34 cellular contexts compared by ENCODE assay signal in the genomic region with DNA sequence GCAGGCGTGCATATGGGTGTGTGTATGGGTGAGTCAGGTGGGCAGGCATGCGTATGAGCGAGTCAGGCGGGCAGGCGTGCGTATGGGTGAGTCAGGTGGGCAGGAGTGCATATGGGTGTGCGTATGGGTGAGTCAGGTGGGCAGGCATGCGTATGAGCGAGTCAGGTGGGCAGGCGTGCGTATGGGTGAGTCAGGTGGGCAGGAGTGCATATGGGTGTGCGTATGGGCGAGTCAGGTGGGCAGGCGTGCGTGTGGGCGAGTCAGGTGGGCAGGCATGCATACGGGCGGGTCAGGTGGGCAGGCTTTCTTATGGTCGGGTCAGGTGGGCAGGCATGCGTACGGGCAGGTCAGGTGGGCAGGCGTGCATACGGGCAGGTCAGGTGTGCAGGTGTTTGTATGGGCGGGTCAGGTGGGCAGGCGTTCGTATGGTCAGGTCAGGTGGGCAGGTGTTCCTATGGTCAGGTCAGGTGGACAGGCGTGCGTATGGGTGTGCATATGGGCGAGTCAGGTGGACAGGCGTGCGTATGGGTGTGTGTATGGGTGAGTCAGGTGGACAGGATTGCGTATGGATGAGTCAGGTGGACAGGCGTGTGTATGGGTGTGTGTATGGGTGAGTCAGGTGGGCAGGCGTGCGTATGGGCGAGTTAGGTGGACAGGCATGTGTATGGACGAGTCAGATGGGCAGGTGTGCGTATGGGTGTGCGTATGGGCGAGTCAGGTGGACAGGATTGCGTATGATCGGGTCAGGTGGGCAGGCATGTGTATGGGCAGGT. TPM values are rescaled to one million over a fixed set of nuclear protein-coding genes. Genes with fewer than 3 reads are reported as not detected.
DNase-seq lines count a peak whose midpoint lies in the region; ATAC-seq and TF ChIP-seq lines count a peak whose summit lies in the region.
"Had no signal": no experiment of that assay in that cellular context is flagged by ENCODE, and none has a peak within 500 bp of the region (broad histone marks: within the 10 kb centered on the region; RNA-seq: fewer than 3 reads in every experiment).

No MANE protein-coding gene starts in this region.

- no peak for DNase-seq in HCT116 (ENCODE audit: low read depth, low spot score)
- peak; percentile 72 for DNase-seq in PC-3
- peak; percentile 67 to 76 for DNase-seq in trophoblast cell
- DNase-seq in NCI-H2227 treated with DMSO at 0.1 percent for 48 hours (lab: John Stamatoyannopoulos, UW), result no peak
- DNase-seq in T-helper 2 cell treated with Interferon-gamma antibody and Interleukin-4, amounts not matched to agents 5 μg/mL and 100 μg/mL, for 36 hours (ENCODE audit: low spot score), result no peak
- DNase-seq: activated CD4-positive, alpha-beta memory T cell treated with anti-CD3 and anti-CD28 coated beads for 36 hours; activated CD4-positive, alpha-beta T cell treated with anti-CD3 and anti-CD28 coated beads for 1 hour; activated naive CD4-positive, alpha-beta T cell; activated T-cell treated with anti-CD3 and anti-CD28 coated beads, Interleukin-2, amount 50 U/mL, for 72 hours; glutamatergic neuron; left ventricle myocardium superior; MG63; naive B cell; NCI-H1105; NCI-H2029 treated with DMSO at 0.1 percent for 48 hours; NCI-H526 treated with DMSO at 0.1 percent for 48 hours; NK-92 treated with Interleukin-12 subunit alpha and Interleukin-12 subunit beta, amount 100 ng/mL, for 24 hours; Right ventricle myocardium superior; stimulated activated CD4-positive, alpha-beta T cell treated with anti-CD3 and anti-CD28 coated beads, Interleukin-12 subunit alpha, Interleukin-12 subunit beta, amount 100 ng/mL, for 4 hours; stimulated activated CD4-positive, alpha-beta T cell treated with anti-CD3 and anti-CD28 coated beads, Interleukin-2, amount 100 ng/mL, for 48 hours; stomach; T-helper 17 cell; uterus had no signal

- H3K9me3 Mint-ChIP-seq in T-helper 2 cell treated with Interferon-gamma antibody and Interleukin-4, amounts not matched to agents 5 μg/mL and 100 μg/mL, for 36 hours, result no peaks in the 10 kb centered on the region
- H3K9me3 Mint-ChIP-seq: activated T-cell treated with anti-CD3 and anti-CD28 coated beads, Interleukin-2, amount 50 U/mL, for 72 hours had no signal

- peaks cover 7 to 29% of the 10 kb centered on the region in 2 experiments for H3K4me1 ChIP-seq in HCT116 (ENCODE audit: control insufficient read depth in 1 of 2, insufficient read depth in 2 of 2, low read length in 2 of 2)
- H3K4me1 ChIP-seq in PC-3 (ENCODE audit: insufficient read depth, low read length), result peaks cover 4% of the 10 kb centered on the region; the same call in 1 of the 2 replicates
- H3K4me1 ChIP-seq in esophagus (ENCODE audit: control insufficient read depth in 2 of 2, insufficient read depth in 2 of 2, low read length in 1 of 2), result peaks cover 4 to 21% of the 10 kb centered on the region in 2 donors
- peaks cover 4 to 5% of the 10 kb centered on the region in 2 experiments for H3K4me1 ChIP-seq in trophoblast cell (ENCODE audit: control insufficient read depth in 1 of 2, insufficient read depth in 2 of 2, low read length in 2 of 2)
- H3K4me1 ChIP-seq: prostate gland had no signal

- H2AFZ ChIP-seq in HCT116 (ENCODE audit: low read depth, low read length, poor library complexity, severe bottlenecking) (no peak overlapping the region), PC-3 (ENCODE audit: low read length) (no peak overlapping the region), trophoblast cell (ENCODE audit: insufficient read depth, low read length, poor library complexity) (no peak overlapping the region)
- H2AFZ ChIP-seq: PC-9 had no signal

- ATAC-seq in HCT116 (no peak), PC-3 (peak; percentile 57), HG02870 (IDR thresholded peaks at IDR 0.05; ENCODE audit: unreplicated experiment) (no peak)
- ATAC-seq: activated T-cell treated with anti-CD3 and anti-CD28 coated beads, Interleukin-2, amount 50 U/mL, for 72 hours; K562; left ventricle myocardium superior; right lobe of liver; SK-N-SH treated with all-trans-retinoic acid at 6 μM for 48 hours; T-helper 17 cell had no signal

- no peak overlapping the region for H4K8ac ChIP-seq in trophoblast cell (ENCODE audit: low read depth, low read length)

- H3K9ac ChIP-seq in HCT116 (ENCODE audit: low read length), result peak overlapping the region; percentile 32; the same call in 1 of the 2 replicates
- no peak overlapping the region for H3K9ac ChIP-seq in PC-3 (ENCODE audit: low read length)
- no peak overlapping the region for H3K9ac ChIP-seq in trophoblast cell (ENCODE audit: low read length)

- H3F3A ChIP-seq in PC-3 (ENCODE audit: low read length, unreplicated experiment), result no peaks in the 10 kb centered on the region

- H3K36me3 ChIP-seq in HCT116 (ENCODE audit: control insufficient read depth in 1 of 2, insufficient read depth in 2 of 2, low read length in 2 of 2) (no peaks in the 10 kb centered on the region), PC-3 (ENCODE audit: low read depth, low read length) (no peaks in the 10 kb centered on the region), esophagus (ENCODE audit: control insufficient read depth in 2 of 2, insufficient read depth in 2 of 2, low read length in 1 of 2) (no peaks in the 10 kb centered on the region), trophoblast cell (ENCODE audit: control insufficient read depth in 1 of 2, insufficient read depth in 2 of 2, low read length in 2 of 2) (no peaks in the 10 kb centered on the region)
- H3K36me3 ChIP-seq: adrenal gland, MG63, neutrophil, prostate gland, right lobe of liver, stomach, uterus had no signal

- no peak overlapping the region for H3K18ac ChIP-seq in trophoblast cell (ENCODE audit: low read length)

- no peak overlapping the region for H2BK12ac ChIP-seq in trophoblast cell (ENCODE audit: low read length)

- H3K36me3 Mint-ChIP-seq in T-helper 2 cell treated with Interferon-gamma antibody and Interleukin-4, amounts not matched to agents 5 μg/mL and 100 μg/mL, for 36 hours (ENCODE audit: low read depth), result no peaks in the 10 kb centered on the region
- H3K36me3 Mint-ChIP-seq: activated CD4-positive, alpha-beta memory T cell treated with anti-CD3 and anti-CD28 coated beads for 36 hours; mesothelial cell of epicardium; naive B cell had no signal

- no peaks in the 10 kb centered on the region for H3K79me2 ChIP-seq in HCT116 (ENCODE audit: insufficient read depth, low read length)
- no peaks in the 10 kb centered on the region for H3K79me2 ChIP-seq in PC-3 (ENCODE audit: low read length)
- H3K79me2 ChIP-seq in trophoblast cell (ENCODE audit: control insufficient read depth, insufficient read depth, low read length, poor library complexity), result no peaks in the 10 kb centered on the region

- H2BK5ac ChIP-seq in trophoblast cell (ENCODE audit: low read depth, low read length, poor library complexity), result no peak overlapping the region

- H3K4me3 ChIP-seq in HCT116 (replicated peaks in 1 of 2; ENCODE audit: low read depth in 1 of 2, low read length in 2 of 2) (peak overlapping the region in 1 of 2 experiments; percentile 25; a peak in 1 of 4 replicates), PC-3 (ENCODE audit: low read length) (no peak overlapping the region), esophagus (ENCODE audit: low read depth in 1 of 2, low read length in 2 of 2) (no peak overlapping the region), trophoblast cell (ENCODE audit: low read depth, low read length) (no peak overlapping the region)
- H3K4me3 ChIP-seq: adrenal gland, dorsolateral prefrontal cortex, K562, MG63, PC-9, prostate gland, right lobe of liver, stomach, uterus had no signal

- CTCF ChIA-PET in HCT116 (lab: Charles Lee), result no interaction called here
- CTCF ChIA-PET in PC-3 (lab: Charles Lee), result no interaction called here

- 78 to 83% methylated on average over 37 to 42 of the region's 42 CpGs for WGBS in esophagus, 2 donors
- WGBS in trophoblast cell (ENCODE audit: extremely low coverage, insufficient coverage, insufficient read length), result no CpG with 5 or more reads among the region's 42 CpGs

- peaks cover 1% of the 10 kb centered on the region for H3K79me1 ChIP-seq in trophoblast cell (ENCODE audit: low read length)

- POLR2A ChIA-PET in HCT116 (lab: Charles Lee) (no interaction called here), PC-3 (lab: Charles Lee; ENCODE audit: unreplicated experiment) (no interaction called here)

- H3K27me3 ChIP-seq in HCT116 (ENCODE audit: insufficient read depth, low read length), result no peaks in the 10 kb centered on the region
- no peaks in the 10 kb centered on the region for H3K27me3 ChIP-seq in PC-3 (ENCODE audit: low read length)
- H3K27me3 ChIP-seq in esophagus (ENCODE audit: control insufficient read depth in 1 of 2, insufficient read depth in 2 of 2, low read length in 2 of 2), result no peaks in the 10 kb centered on the region
- no peaks in the 10 kb centered on the region for H3K27me3 ChIP-seq in trophoblast cell (ENCODE audit: insufficient read depth, low read length)
- H3K27me3 ChIP-seq: adrenal gland, dorsolateral prefrontal cortex, MG63, neutrophil, right lobe of liver, stomach, uterus had no signal

- peak overlapping the region; percentile 78 for H3K27ac ChIP-seq in HCT116 (ENCODE audit: low read depth, low read length)
- 0 out of 2 replicates have a peak overlapping the region, but pooled peaks have one; percentile 16 for H3K27ac ChIP-seq in PC-3 (ENCODE audit: low read length)
- peak overlapping the region; percentile 44 to 77 for H3K27ac ChIP-seq in esophagus (ENCODE audit: low read depth in 2 of 2, low read length in 1 of 2)
- no peak overlapping the region for H3K27ac ChIP-seq in trophoblast cell (ENCODE audit: low read depth, low read length)
- H3K27ac ChIP-seq: adrenal gland, dorsolateral prefrontal cortex, neutrophil, PC-9, prostate gland, right lobe of liver, stomach, uterus had no signal

- no peak overlapping the region for H3K4ac ChIP-seq in trophoblast cell (ENCODE audit: low read depth, low read length)

- H4K91ac ChIP-seq in trophoblast cell (ENCODE audit: low read depth, low read length), result no peak overlapping the region

- peaks cover 8% of the 10 kb centered on the region for H3K27me3 Mint-ChIP-seq in T-helper 2 cell treated with Interferon-gamma antibody and Interleukin-4, amounts not matched to agents 5 μg/mL and 100 μg/mL, for 36 hours (ENCODE audit: low read depth)

- no peak for TF ChIP-seq POLR2A in HCT116 (IDR thresholded peaks at IDR 0.05; ENCODE audit: borderline replicate concordance, extremely low read depth, insufficient read depth, insufficient read length)

- no peak overlapping the region for H2BK120ac ChIP-seq in trophoblast cell (ENCODE audit: insufficient read depth, low read length, poor library complexity)

- H3K9me2 ChIP-seq in HCT116 (ENCODE audit: insufficient read depth) (no peaks in the 10 kb centered on the region), PC-3 (replicated peaks; ENCODE audit: low read length) (no peaks in the 10 kb centered on the region)

- RAD21 ChIA-PET in HCT116 (lab: Charles Lee; ENCODE audit: low non-redundant PET in 1 of 2, low total read pairs in 2 of 2, uncharacterized antibody in 2 of 2, unreplicated experiment in 2 of 2), result no interaction called here

- H3K14ac ChIP-seq in trophoblast cell (ENCODE audit: low read length), result no peak overlapping the region

- no peak overlapping the region for H4K12ac ChIP-seq in trophoblast cell (ENCODE audit: low read depth, low read length)

- intact Hi-C loops in HCT116 (cut with micrococcal nuclease), result no loop called here
- intact Hi-C loops in PC-3 (cut with micrococcal nuclease), result no loop called here

- H3K4me2 ChIP-seq in HCT116 (ENCODE audit: low read length) (peak overlapping the region; percentile 63; the same call in 1 of the 2 replicates), PC-3 (ENCODE audit: low read length) (no peak overlapping the region), trophoblast cell (ENCODE audit: low read length) (no peak overlapping the region)
- H3K4me2 ChIP-seq: PC-9 had no signal

- TF ChIP-seq RAD21 in HCT116 (IDR thresholded peaks at IDR 0.05; ENCODE audit: low read depth), result no peak

- no peaks in the 10 kb centered on the region for H4K20me1 ChIP-seq in HCT116 (ENCODE audit: insufficient read depth)
- H4K20me1 ChIP-seq in PC-3 (ENCODE audit: low read length), result no peaks in the 10 kb centered on the region

- no peak for TF ChIP-seq CTCF in HCT116 (IDR thresholded peaks at IDR 0.05 in 2 of 3, conservative IDR thresholded peaks at IDR 0.05 in 1 of 3; ENCODE audit: borderline replicate concordance in 1 of 3, insufficient read depth in 1 of 3, low read depth in 2 of 3, low read length in 2 of 3)
- no peak for TF ChIP-seq CTCF in PC-3 (conservative IDR thresholded peaks at IDR 0.05; ENCODE audit: low read depth, low read length)

- peaks cover 0 to 6% of the 10 kb centered on the region in 2 experiments; a peak in 1 of 4 replicates for H3K9me3 ChIP-seq in HCT116 (ENCODE audit: control insufficient read depth in 1 of 2, insufficient read depth in 1 of 2, low read depth in 1 of 2, low read length in 2 of 2)
- no peaks in the 10 kb centered on the region for H3K9me3 ChIP-seq in PC-3 (ENCODE audit: low read length)
- peaks cover 0 to 37% of the 10 kb centered on the region in 2 donors for H3K9me3 ChIP-seq in esophagus (ENCODE audit: control insufficient read depth in 2 of 2, insufficient read depth in 1 of 2, low read depth in 1 of 2, low read length in 1 of 2)
- peaks cover 32% of the 10 kb centered on the region for H3K9me3 ChIP-seq in trophoblast cell (ENCODE audit: insufficient read depth, low read depth, low read length)
- H3K9me3 ChIP-seq: adrenal gland, MG63, neutrophil, prostate gland, right lobe of liver had no signal

- H2AK5ac ChIP-seq in trophoblast cell (ENCODE audit: low read length), result no peak overlapping the region

- H3K27ac Mint-ChIP-seq in T-helper 2 cell treated with Interferon-gamma antibody and Interleukin-4, amounts not matched to agents 5 μg/mL and 100 μg/mL, for 36 hours, result no peak overlapping the region
- H3K27ac Mint-ChIP-seq: activated CD4-positive, alpha-beta memory T cell treated with anti-CD3 and anti-CD28 coated beads for 36 hours; activated T-cell treated with anti-CD3 and anti-CD28 coated beads, Interleukin-2, amount 50 U/mL, for 72 hours; mesothelial cell of epicardium; naive B cell; T-helper 17 cell had no signal

- H3K23ac ChIP-seq in trophoblast cell (ENCODE audit: low read length), result no peak overlapping the region

- no peak overlapping the region for H3K4me3 Mint-ChIP-seq in T-helper 2 cell treated with Interferon-gamma antibody and Interleukin-4, amounts not matched to agents 5 μg/mL and 100 μg/mL, for 36 hours
- H3K4me3 Mint-ChIP-seq: activated CD4-positive, alpha-beta memory T cell treated with anti-CD3 and anti-CD28 coated beads for 36 hours; activated T-cell treated with anti-CD3 and anti-CD28 coated beads, Interleukin-2, amount 50 U/mL, for 72 hours; mesothelial cell of epicardium; naive B cell; T-helper 17 cell had no signal

- BruUV-seq in HCT116 (replicated peaks; lab: Mats Ljungman, UMichigan), result no TSS peak
- BruUV-seq in PC-3 (replicated peaks; lab: Mats Ljungman, UMichigan), result no TSS peak

- H3K4me1 Mint-ChIP-seq in T-helper 2 cell treated with Interferon-gamma antibody and Interleukin-4, amounts not matched to agents 5 μg/mL and 100 μg/mL, for 36 hours (ENCODE audit: low read depth), result no peaks in the 10 kb centered on the region

RNA-seq across cellular contexts. Expression of a gene that starts 28.7 kb away (rescaled TPM):
- 9.0 TPM for total RNA-seq in HCT116 (2021; ENCODE audit: unreplicated experiment)
- 7.2 and 10.5 TPM in 2 replicates for polyA plus RNA-seq in HCT116 (2012)
- total RNA-seq in PC-3 (2014; rRNA removed), result 13.4 and 14.0 TPM in 2 replicates
- 1 to 10 TPM; 1.7 to 4.3 TPM for polyA plus RNA-seq in esophagus
- polyA plus RNA-seq in trophoblast cell (2013), result 4.4 and 4.5 TPM in 2 replicates

Comparison
In these comparisons a context has a peak if more than half of its experiments do, and no peak if none do; other contexts are left out.
1. DNase-seq: peak in PC-3 (single experiment) and trophoblast cell (2 of 2); none in HCT116 (single experiment), NCI-H2227 treated with DMSO at 0.1 percent for 48 hours (single experiment) and T-helper 2 cell treated with Interferon-gamma antibody and Interleukin-4, amounts not matched to agents 5 μg/mL and 100 μg/mL, for 36 hours (single experiment).